ENCODE assay signal across 21 cellular contexts in the genomic region with DNA sequence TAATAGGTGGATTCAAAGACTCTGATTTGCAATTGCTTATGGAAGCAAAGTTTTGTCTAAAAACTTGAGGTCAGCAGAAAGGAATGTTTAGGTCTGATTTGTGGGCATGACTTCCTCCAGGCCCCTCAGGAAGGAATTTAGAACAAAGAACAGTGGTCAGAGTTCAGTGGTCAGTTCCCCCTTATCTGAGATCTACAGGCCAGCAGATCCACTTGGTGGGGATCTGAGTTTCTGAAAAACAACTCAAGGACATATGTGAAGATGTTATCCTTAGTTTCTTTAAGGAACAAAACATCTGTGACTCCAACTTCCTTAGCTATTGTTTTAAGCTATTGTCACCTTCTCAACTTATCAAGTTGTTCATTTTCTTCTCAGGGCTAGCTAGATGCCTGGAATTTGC. TPM values are rescaled to one million over a fixed set of nuclear protein-coding genes. Genes with fewer than 3 reads are reported as not detected.
DNase-seq lines count a peak whose midpoint lies in the region; ATAC-seq and TF ChIP-seq lines count a peak whose summit lies in the region.
"Had no signal": no experiment of that assay in that cellular context is flagged by ENCODE, and none has a peak within 500 bp of the region (broad histone marks: within the 10 kb centered on the region; RNA-seq: fewer than 3 reads in every experiment).

No MANE protein-coding gene starts in this region.

- H2BK15ac ChIP-seq in mesendoderm (replicated peaks; ENCODE audit: low read depth) = peak overlapping the region; percentile 85

- peak overlapping the region; percentile 86 for H2BK5ac ChIP-seq in mesendoderm (ENCODE audit: low read length)

- no peak overlapping the region for H3K4me3 ChIP-seq in mesendoderm (ENCODE audit: low read length)
- H3K4me3 ChIP-seq: A549; BLaER1 treated with 17β-estradiol and CSF1 and Interleukin-3, amounts not matched to agents 10 nM and 100 nM; GM23248 had no signal

- H3K4me2 ChIP-seq in mesendoderm (ENCODE audit: low read length) = no peak overlapping the region
- H3K4me2 ChIP-seq: A549; BLaER1 treated with 17β-estradiol and CSF1 and Interleukin-3, amounts not matched to agents 10 nM and 100 nM had no signal

- no peaks in the 10 kb centered on the region for H3K79me2 ChIP-seq in mesendoderm (ENCODE audit: control insufficient read depth, insufficient read depth, low read length)

- no peak for ATAC-seq in stimulated activated memory B cell treated with anti-CD40 and anti-IgM and Interleukin-4, amounts not matched to agents 10 μg/mL and 1 μg/mL and 100 μg/mL, for 72 hours
- no peak for ATAC-seq in HG02642 (IDR thresholded peaks at IDR 0.05; ENCODE audit: poor library complexity, unreplicated experiment)
- ATAC-seq: A549; esophagus mucosa; naive thymus-derived CD4-positive, alpha-beta T cell; Right ventricle myocardium inferior had no signal

- no peak overlapping the region for H3K4ac ChIP-seq in mesendoderm (ENCODE audit: low read depth, low read length)

- no peak overlapping the region for H4K8ac ChIP-seq in mesendoderm (ENCODE audit: low read depth, low read length)

- H3K36me3 ChIP-seq in mesendoderm (ENCODE audit: control insufficient read depth, insufficient read depth, low read length) = no peaks in the 10 kb centered on the region
- H3K36me3 ChIP-seq: BLaER1 treated with 17β-estradiol and CSF1 and Interleukin-3, amounts not matched to agents 10 nM and 100 nM had no signal

- no peak overlapping the region for H2AK5ac ChIP-seq in mesendoderm (ENCODE audit: low read length)

- no peak overlapping the region for H3K4me3 Mint-ChIP-seq in endothelial cell (ENCODE audit: unreplicated experiment)
- no peak overlapping the region for H3K4me3 Mint-ChIP-seq in stimulated activated memory B cell treated with anti-CD40 and anti-IgM and Interleukin-4, amounts not matched to agents 10 μg/mL and 1 μg/mL and 100 μg/mL, for 72 hours
- H3K4me3 Mint-ChIP-seq: activated naive CD4-positive, alpha-beta T cell treated with anti-CD3 and anti-CD28 coated beads for 36 hours; naive thymus-derived CD4-positive, alpha-beta T cell had no signal

- peaks cover 74% of the 10 kb centered on the region for H3K4me1 Mint-ChIP-seq in endothelial cell (ENCODE audit: unreplicated experiment)
- no peaks in the 10 kb centered on the region for H3K4me1 Mint-ChIP-seq in stimulated activated memory B cell treated with anti-CD40 and anti-IgM and Interleukin-4, amounts not matched to agents 10 μg/mL and 1 μg/mL and 100 μg/mL, for 72 hours
- H3K4me1 Mint-ChIP-seq: naive thymus-derived CD4-positive, alpha-beta T cell had no signal

- H3K9ac ChIP-seq in mesendoderm (ENCODE audit: low read length) = no peak overlapping the region
- H3K9ac ChIP-seq: BLaER1 treated with 17β-estradiol and CSF1 and Interleukin-3, amounts not matched to agents 10 nM and 100 nM; GM23248 had no signal

- no peaks in the 10 kb centered on the region for H3K27me3 ChIP-seq in mesendoderm (ENCODE audit: insufficient read depth, low read length, poor library complexity)
- H3K27me3 ChIP-seq: BLaER1 treated with 17β-estradiol and CSF1 and Interleukin-3, amounts not matched to agents 10 nM and 100 nM had no signal

- H3K4me1 ChIP-seq in mesendoderm (ENCODE audit: control insufficient read depth, low read depth, low read length) = peaks cover 13% of the 10 kb centered on the region
- H3K4me1 ChIP-seq: A549; BLaER1 treated with 17β-estradiol and CSF1 and Interleukin-3, amounts not matched to agents 10 nM and 100 nM had no signal

- no peaks in the 10 kb centered on the region for H3K79me1 ChIP-seq in mesendoderm (ENCODE audit: low read length)

- no peaks in the 10 kb centered on the region for H3K36me3 Mint-ChIP-seq in endothelial cell (ENCODE audit: low read depth, unreplicated experiment)
- H3K36me3 Mint-ChIP-seq in stimulated activated memory B cell treated with anti-CD40 and anti-IgM and Interleukin-4, amounts not matched to agents 10 μg/mL and 1 μg/mL and 100 μg/mL, for 72 hours = no peaks in the 10 kb centered on the region
- H3K36me3 Mint-ChIP-seq: naive thymus-derived CD4-positive, alpha-beta T cell had no signal

- no peaks in the 10 kb centered on the region for H3K9me3 Mint-ChIP-seq in endothelial cell (ENCODE audit: unreplicated experiment)
- H3K9me3 Mint-ChIP-seq in stimulated activated memory B cell treated with anti-CD40 and anti-IgM and Interleukin-4, amounts not matched to agents 10 μg/mL and 1 μg/mL and 100 μg/mL, for 72 hours = no peaks in the 10 kb centered on the region
- H3K9me3 Mint-ChIP-seq: activated naive CD4-positive, alpha-beta T cell treated with anti-CD3 and anti-CD28 coated beads for 36 hours; naive thymus-derived CD4-positive, alpha-beta T cell had no signal

- peak overlapping the region; percentile 95 for H3K27ac ChIP-seq in mesendoderm (ENCODE audit: low read depth, low read length)
- H3K27ac ChIP-seq: A549; BLaER1 treated with 17β-estradiol and CSF1 and Interleukin-3, amounts not matched to agents 10 nM and 100 nM; GM23248; VCaP had no signal

- peak overlapping the region; percentile 59 for H3K56ac ChIP-seq in mesendoderm (ENCODE audit: low read length)

- DNase-seq in A172 (ENCODE audit: low spot score) (peak; percentile 19), OCI-M1 (lab: John Stamatoyannopoulos, UW) (peak; percentile 7), endothelial cell (ENCODE audit: low spot score) (peak; percentile 49), mesendoderm (peak; percentile 79), NCI-H2029 (lab: John Stamatoyannopoulos, UW) (no peak)
- no peak for DNase-seq in activated naive CD4-positive, alpha-beta T cell (lab: John Stamatoyannopoulos, UW)
- DNase-seq: activated naive CD4-positive, alpha-beta T cell treated with anti-CD3 and anti-CD28 coated beads for 36 hours; activated T-cell treated with anti-CD3 and anti-CD28 coated beads for 4 hours; GM23248; naive thymus-derived CD4-positive, alpha-beta T cell; NCI-H187 treated with DMSO at 0.1 percent for 48 hours; NCI-H446 treated with DMSO at 0.1 percent for 48 hours; stimulated activated CD4-positive, alpha-beta T cell treated with anti-CD3 and anti-CD28 coated beads, Interleukin-4, amount 100 ng/mL, for 4 hours; substantia nigra had no signal

- H3K18ac ChIP-seq in mesendoderm (ENCODE audit: low read length) = peak overlapping the region; percentile 87

- TF ChIP-seq CTCF in endothelial cell (IDR thresholded peaks at IDR 0.05; ENCODE audit: unreplicated experiment) = no peak

- H2BK120ac ChIP-seq in mesendoderm (ENCODE audit: low read depth, low read length) = peak overlapping the region; percentile 45

- H3K27me3 Mint-ChIP-seq in endothelial cell (ENCODE audit: unreplicated experiment) = peaks cover 3% of the 10 kb centered on the region
- peaks cover 29% of the 10 kb centered on the region for H3K27me3 Mint-ChIP-seq in stimulated activated memory B cell treated with anti-CD40 and anti-IgM and Interleukin-4, amounts not matched to agents 10 μg/mL and 1 μg/mL and 100 μg/mL, for 72 hours

- no peak overlapping the region for H4K5ac ChIP-seq in mesendoderm (ENCODE audit: low read length)

- peak overlapping the region; percentile 100 for H3K27ac Mint-ChIP-seq in endothelial cell (ENCODE audit: unreplicated experiment)
- no peak overlapping the region for H3K27ac Mint-ChIP-seq in stimulated activated memory B cell treated with anti-CD40 and anti-IgM and Interleukin-4, amounts not matched to agents 10 μg/mL and 1 μg/mL and 100 μg/mL, for 72 hours
- H3K27ac Mint-ChIP-seq: activated naive CD4-positive, alpha-beta T cell treated with anti-CD3 and anti-CD28 coated beads for 36 hours; naive thymus-derived CD4-positive, alpha-beta T cell had no signal

- no peak overlapping the region for H3K23ac ChIP-seq in mesendoderm (ENCODE audit: low read length)

RNA-seq across cellular contexts. Expression of a gene that starts 28.0 kb away (rescaled TPM):
- 12.4 and 18.8 TPM in 2 replicates for total RNA-seq in A172 (2014; rRNA removed; shearing (Covaris generic))
- total RNA-seq in endothelial cell (ENCODE audit: unreplicated experiment) = 45.7 TPM
- 17.5 TPM for polyA plus RNA-seq in mesendoderm (2013, experiment 1 of 2)
- 16.6 TPM for polyA plus RNA-seq in mesendoderm (2013, experiment 2 of 2)

Comparison
In these comparisons a context has a peak if more than half of its experiments do, and no peak if none do; other contexts are left out.
1. DNase-seq: peak in A172 (single experiment), OCI-M1 (single experiment), endothelial cell (single experiment) and mesendoderm (single experiment); none in activated naive CD4-positive, alpha-beta T cell (0 of 4) and NCI-H2029 (single experiment).